In the genomic region with DNA sequence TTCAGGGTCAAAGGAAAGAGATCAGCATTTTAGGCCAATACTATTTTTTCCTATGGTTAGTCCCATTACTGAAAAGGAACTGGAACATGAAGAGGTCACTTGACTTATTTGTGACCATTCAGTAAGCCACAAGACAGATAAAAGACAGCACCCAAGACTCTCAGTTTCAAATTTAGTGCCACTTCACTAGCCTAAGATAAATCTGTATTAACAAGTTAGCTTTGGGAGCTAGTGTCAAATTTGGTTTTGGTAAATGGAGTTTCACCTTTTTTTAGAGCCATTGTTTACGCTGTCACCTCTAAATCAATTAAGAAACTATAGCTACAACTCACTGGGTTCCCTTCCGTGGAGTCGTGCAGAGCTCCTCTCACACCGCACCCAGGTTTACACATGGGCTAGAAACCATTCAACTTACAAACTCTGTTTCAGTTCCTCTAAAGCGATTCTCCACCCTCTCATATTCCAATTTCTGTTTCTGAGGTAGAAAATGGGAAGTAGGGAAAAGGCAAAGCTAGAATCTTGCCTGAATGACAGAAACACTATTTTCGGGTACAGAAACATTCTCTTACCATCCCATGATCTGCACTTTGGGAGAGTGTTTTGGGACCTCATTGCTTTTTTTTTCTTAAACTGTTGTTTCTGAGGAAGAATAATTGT, we compare ENCODE assay signal across 11 cellular contexts. TPM values are rescaled to one million over a fixed set of nuclear protein-coding genes. Genes with fewer than 3 reads are reported as not detected.
DNase-seq lines count a peak whose midpoint lies in the region; ATAC-seq and TF ChIP-seq lines count a peak whose summit lies in the region.
"Had no signal": no experiment of that assay in that cellular context is flagged by ENCODE, and none has a peak within 500 bp of the region (broad histone marks: within the 10 kb centered on the region; RNA-seq: fewer than 3 reads in every experiment).

No MANE protein-coding gene starts in this region.

- H3K4me3 ChIP-seq in GM08714 (ENCODE audit: low read length) (peak overlapping the region; percentile 10; the same call in 1 of the 2 replicates), tibial nerve (no peak overlapping the region)
- H3K4me3 ChIP-seq: thyroid gland had no signal

- no peak overlapping the region for H3K27ac ChIP-seq in tibial nerve
- H3K27ac ChIP-seq: thyroid gland had no signal

- no peaks in the 10 kb centered on the region for H3K27me3 ChIP-seq in tibial nerve
- H3K27me3 ChIP-seq: thyroid gland had no signal

- DNase-seq in SIG-M5 treated with dmso at 0.1 percent for 504 hours (lab: John Stamatoyannopoulos, UW; ENCODE audit: unreplicated experiment) (peak; percentile 89), AG08396 (ENCODE audit: low spot score) (no peak), tibial nerve (ENCODE audit: low spot score in 2 of 2) (no peak), NCI-H128 (lab: John Stamatoyannopoulos, UW; ENCODE audit: unreplicated experiment) (no peak)
- no peak for DNase-seq in stimulated activated CD4-positive, alpha-beta T cell treated with anti-CD3 and anti-CD28 coated beads, Interleukin-4, amount 100 ng/mL, for 24 hours
- DNase-seq: cortex of kidney; NK-92 treated with Interleukin-12 subunit alpha and Interleukin-12 subunit beta, amount 100 ng/mL, for 24 hours had no signal

- no peak for TF ChIP-seq CTCF in tibial nerve (IDR thresholded peaks at IDR 0.05)

- peak; percentile 74 for ATAC-seq in GM19455 (IDR thresholded peaks at IDR 0.05; ENCODE audit: unreplicated experiment)
- ATAC-seq in HG03095 (IDR thresholded peaks at IDR 0.05; ENCODE audit: unreplicated experiment): peak; percentile 74

- WGBS in tibial nerve, 2 donors: 84 to 89% methylated on average over 6 of the region's 6 CpGs

- TF ChIP-seq POLR2A in tibial nerve (IDR thresholded peaks at IDR 0.05): no peak

- TF ChIP-seq EP300 in tibial nerve (IDR thresholded peaks at IDR 0.05): no peak

- H3K4me1 ChIP-seq in tibial nerve: no peaks in the 10 kb centered on the region

- H3K9me3 ChIP-seq in tibial nerve: no peaks in the 10 kb centered on the region
- H3K9me3 ChIP-seq: thyroid gland had no signal

- H3K36me3 ChIP-seq in tibial nerve: peaks cover 0 to 88% (median 0%) of the 10 kb centered on the region in 3 donors

RNA-seq across cellular contexts. Expression of a gene that starts 14.3 kb away (rescaled TPM):
- total RNA-seq in tibial nerve: 10 to 100 TPM; 21.6 to 43.9 (median 33.0) TPM

RNA-seq across cellular contexts. Expression of a gene that starts 18.6 kb away (rescaled TPM):
- 10 to 100 TPM in 1 of 4 donors, 1 to 10 TPM in 3; 4.3 to 11.4 (median 8.3) TPM for total RNA-seq in tibial nerve

RNA-seq across cellular contexts. Expression of a gene that starts 43.5 kb away (rescaled TPM):
- 1 to 10 TPM in 2 of 4 donors, under 1 TPM in 2; under 0.01 to 1.3 (median 0.99) TPM for total RNA-seq in tibial nerve
